In genomic region chr6:32008037-32008436, GRCh38 we compare ENCODE assay signal across 5 cellular contexts. TPM values are rescaled to one million over a fixed set of nuclear protein-coding genes. Genes with fewer than 3 reads are reported as not detected.
"Had no signal": no experiment of that assay in that cellular context is flagged by ENCODE, and none has a peak within 500 bp of the region (broad histone marks: within the 10 kb centered on the region; RNA-seq: fewer than 3 reads in every experiment).

No MANE protein-coding gene starts in this region.

RNA-seq across cellular contexts. Expression of gene CYP21A2, which starts 30.2 kb away (rescaled TPM):
- total RNA-seq: dermis microvascular lymphatic vessel endothelial cell, glomerular endothelial cell, kidney epithelial cell, mononuclear cell had no signal
- polyA plus RNA-seq: mammary epithelial cell had no signal
